Comparison of ENCODE assay signal across 9 cellular contexts in the genomic region with DNA sequence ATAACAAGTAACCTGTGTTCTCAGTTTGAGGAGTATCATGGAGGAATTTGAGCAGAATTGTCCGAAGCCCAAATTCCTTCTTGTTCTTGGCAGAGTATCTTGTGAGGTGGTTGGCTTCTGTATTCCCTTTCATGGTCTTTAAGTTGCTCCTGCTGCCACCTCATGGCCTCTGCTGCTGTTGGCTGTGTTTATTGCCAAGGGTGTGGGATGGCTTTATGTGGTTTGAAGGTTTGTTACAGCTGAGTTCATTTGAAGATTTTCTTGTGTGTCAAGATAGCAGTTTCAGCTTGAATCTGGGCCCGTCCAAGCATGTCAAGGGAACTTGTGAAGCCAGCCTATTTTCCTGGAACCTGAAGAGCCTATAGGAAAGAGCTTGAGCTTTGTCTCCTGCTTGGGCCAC. TPM values are rescaled to one million over a fixed set of nuclear protein-coding genes. Genes with fewer than 3 reads are reported as not detected.
DNase-seq lines count a peak whose midpoint lies in the region; ATAC-seq, FAIRE-seq and TF ChIP-seq lines count a peak whose summit lies in the region.
"Had no signal": no experiment of that assay in that cellular context is flagged by ENCODE, and none has a peak within 500 bp of the region (broad histone marks: within the 10 kb centered on the region; RNA-seq: fewer than 3 reads in every experiment).

No MANE protein-coding gene starts in this region.

- TF ChIP-seq CTCF in chondrocyte (IDR thresholded peaks at IDR 0.05) (peak; percentile 11), kidney (IDR thresholded peaks at IDR 0.05; ENCODE audit: borderline replicate concordance, extremely low read depth, insufficient read depth) (no peak)

- no peak for FAIRE-seq in kidney (lab: Jason Lieb, UNC)

- no peak overlapping the region for H3K4me3 Mint-ChIP-seq in stimulated activated naive CD8-positive, alpha-beta T cell treated with anti-CD3 and anti-CD28 coated beads, Interleukin-15, amount 100 ng/mL, for 72 hours
- H3K4me3 Mint-ChIP-seq in chondrocyte (ENCODE audit: unreplicated experiment), result no peak overlapping the region

- no peak overlapping the region for H3K27ac Mint-ChIP-seq in stimulated activated naive CD8-positive, alpha-beta T cell treated with anti-CD3 and anti-CD28 coated beads, Interleukin-15, amount 100 ng/mL, for 72 hours
- no peak overlapping the region for H3K27ac Mint-ChIP-seq in chondrocyte (ENCODE audit: unreplicated experiment)

- peaks cover 5% of the 10 kb centered on the region for H3K4me1 Mint-ChIP-seq in stimulated activated naive CD8-positive, alpha-beta T cell treated with anti-CD3 and anti-CD28 coated beads, Interleukin-15, amount 100 ng/mL, for 72 hours
- no peaks in the 10 kb centered on the region for H3K4me1 Mint-ChIP-seq in chondrocyte (ENCODE audit: low read depth)

- peaks cover 2% of the 10 kb centered on the region in 2 donors for H3K4me1 ChIP-seq in kidney (ENCODE audit: control insufficient read depth in 1 of 2, insufficient read depth in 1 of 2, low read depth in 1 of 2, low read length in 2 of 2)

- intact Hi-C loops in kidney (cut with DNase I), result no loop called here

- no peak overlapping the region for H3K4me3 ChIP-seq in kidney (ENCODE audit: low read length in 2 of 2)

- H3K9me3 Mint-ChIP-seq in stimulated activated naive CD8-positive, alpha-beta T cell treated with anti-CD3 and anti-CD28 coated beads, Interleukin-15, amount 100 ng/mL, for 72 hours, result no peaks in the 10 kb centered on the region
- H3K9me3 Mint-ChIP-seq in chondrocyte (ENCODE audit: low read depth), result no peaks in the 10 kb centered on the region

- no peaks in the 10 kb centered on the region for H3K27me3 Mint-ChIP-seq in stimulated activated naive CD8-positive, alpha-beta T cell treated with anti-CD3 and anti-CD28 coated beads, Interleukin-15, amount 100 ng/mL, for 72 hours
- H3K27me3 Mint-ChIP-seq in chondrocyte (ENCODE audit: low read depth), result peaks cover 17% of the 10 kb centered on the region

- ATAC-seq in stimulated activated naive CD8-positive, alpha-beta T cell treated with anti-CD3 and anti-CD28 coated beads, Interleukin-15, Interleukin-2, amounts not matched to agents 100 U/mL and 50 U/mL, for 24 hours, result peak; percentile 32
- ATAC-seq in stimulated activated naive CD8-positive, alpha-beta T cell treated with anti-CD3 and anti-CD28 coated beads, Interleukin-15, amount 100 ng/mL, for 72 hours, result no peak

- no peak overlapping the region for H3K27ac ChIP-seq in kidney (ENCODE audit: low read depth in 2 of 2, low read length in 2 of 2)

- no peak for DNase-seq in stimulated activated naive CD8-positive, alpha-beta T cell treated with anti-CD3 and anti-CD28 coated beads, Interleukin-15, Interleukin-2, amounts not matched to agents 100 U/mL and 50 U/mL, for 24 hours
- DNase-seq in stimulated activated naive CD8-positive, alpha-beta T cell treated with anti-CD3 and anti-CD28 coated beads, Interleukin-15, amount 100 ng/mL, for 72 hours, result no peak
- DNase-seq in HuH-7 (ENCODE audit: low spot score) (peak; percentile 12), chondrocyte (ENCODE audit: low spot score) (no peak), dedifferentiated amniotic fluid mesenchymal stem cell (ENCODE audit: extremely low spot score) (no peak), NCI-H2227 treated with DMSO at 0.1 percent for 48 hours (lab: John Stamatoyannopoulos, UW) (no peak), NCI-H345 (lab: John Stamatoyannopoulos, UW) (no peak), kidney (no peak)
- DNase-seq: activated CD4-positive, alpha-beta T cell treated with anti-CD3 and anti-CD28 coated beads, Interleukin-2, amount 50 U/mL, for 4 hours had no signal

- H3K9me3 ChIP-seq in kidney (ENCODE audit: control insufficient read depth in 1 of 2, low read length in 2 of 2), result no peaks in the 10 kb centered on the region

- H3K36me3 ChIP-seq in kidney (ENCODE audit: control insufficient read depth in 1 of 2, insufficient read depth in 2 of 2, low read length in 2 of 2), result no peaks in the 10 kb centered on the region

- no peak overlapping the region for H3K9ac ChIP-seq in kidney (ENCODE audit: low read length in 2 of 2)

- H3K36me3 Mint-ChIP-seq in chondrocyte (ENCODE audit: low read depth), result no peaks in the 10 kb centered on the region

RNA-seq across cellular contexts. Expression of gene TTK, which starts 20.2 kb away (rescaled TPM):
- total RNA-seq in chondrocyte (3.7 to 4.4 TPM (median 3.8 TPM) in 3 replicates), kidney (0.79 TPM)
- 0.13 TPM for polyA plus RNA-seq in kidney (ENCODE audit: insufficient read depth, low read depth, low replicate concordance)

RNA-seq across cellular contexts. Expression of gene ELOVL4, which starts 36.9 kb away (rescaled TPM):
- total RNA-seq in chondrocyte (4.4 to 6.1 TPM (median 5.7 TPM) in 3 replicates), kidney (0.38 TPM)
- 2.1 TPM for polyA plus RNA-seq in kidney (ENCODE audit: insufficient read depth, low read depth, low replicate concordance)
